ENCODE assay signal across 16 cellular contexts in genomic region chr14:32230695-32231280, GRCh38. TPM values are rescaled to one million over a fixed set of nuclear protein-coding genes. Genes with fewer than 3 reads are reported as not detected.
DNase-seq lines count a peak whose midpoint lies in the region; ATAC-seq, FAIRE-seq and TF ChIP-seq lines count a peak whose summit lies in the region.
"Had no signal": no experiment of that assay in that cellular context is flagged by ENCODE, and none has a peak within 500 bp of the region (broad histone marks: within the 10 kb centered on the region; RNA-seq: fewer than 3 reads in every experiment).

No MANE protein-coding gene starts in this region.

- H3K9me3 ChIP-seq in breast epithelium: no peaks in the 10 kb centered on the region
- no peaks in the 10 kb centered on the region for H3K9me3 ChIP-seq in kidney (ENCODE audit: control insufficient read depth in 1 of 2, low read length in 2 of 2)
- no peaks in the 10 kb centered on the region for H3K9me3 ChIP-seq in upper lobe of right lung

- H3K4me3 Mint-ChIP-seq in MCF 10A (ENCODE audit: unreplicated experiment) (no peak overlapping the region), chondrocyte (ENCODE audit: unreplicated experiment) (no peak overlapping the region)
- H3K4me3 Mint-ChIP-seq: activated CD4-positive, alpha-beta T cell treated with anti-CD3 and anti-CD28 coated beads, Interleukin-2, amount 10 ng/mL, durations not matched to agents 7 days and 5 days had no signal

- peaks cover 7% of the 10 kb centered on the region for H3K36me3 Mint-ChIP-seq in MCF 10A (ENCODE audit: insufficient read depth, unreplicated experiment)
- no peaks in the 10 kb centered on the region for H3K36me3 Mint-ChIP-seq in chondrocyte (ENCODE audit: low read depth)

- H3K27me3 ChIP-seq in breast epithelium (no peaks in the 10 kb centered on the region), upper lobe of right lung (no peaks in the 10 kb centered on the region)

- DNase-seq in MCF 10A (ENCODE audit: unreplicated experiment): peak; percentile 14
- DNase-seq in breast epithelium (ENCODE audit: low spot score in 2 of 2): no peak
- DNase-seq in chondrocyte (ENCODE audit: low spot score): no peak
- peak; percentile 32 for DNase-seq in kidney
- DNase-seq in upper lobe of right lung: no peak
- DNase-seq in stimulated activated naive CD4-positive, alpha-beta T cell treated with Interleukin-2 at 50 U/mL for 16 hours (lab: John Stamatoyannopoulos, UW): no peak
- DNase-seq in effector CD4-positive, alpha-beta T cell: no peak
- DNase-seq: activated CD4-positive, alpha-beta T cell treated with anti-CD3 and anti-CD28 coated beads, Interleukin-2, amount 10 ng/mL, durations not matched to agents 7 days and 5 days; activated naive CD4-positive, alpha-beta T cell treated with anti-CD3 and anti-CD28 coated beads, Interleukin-2, amount 50 U/mL, for 16 hours; left colon; NCI-H2171 had no signal

- CTCF ChIA-PET in MCF 10A (lab: Yijun Ruan, JAX): interaction anchor here (0.6 to 1.2 kb wide), 6 partner anchors 11 to 304 kb away, joined by 3 to 6 read pairs (median 3); no protein-coding TSS in a partner anchor

- TF ChIP-seq CTCF in MCF 10A (IDR thresholded peaks at IDR 0.05; ENCODE audit: unreplicated experiment) (no peak), breast epithelium (IDR thresholded peaks at IDR 0.05) (no peak), chondrocyte (IDR thresholded peaks at IDR 0.05) (no peak), kidney (IDR thresholded peaks at IDR 0.05; ENCODE audit: borderline replicate concordance, extremely low read depth, insufficient read depth) (no peak), upper lobe of right lung (IDR thresholded peaks at IDR 0.05) (no peak)

- H3K4me1 Mint-ChIP-seq in MCF 10A (ENCODE audit: insufficient read depth, unreplicated experiment) (peaks cover 29% of the 10 kb centered on the region), chondrocyte (ENCODE audit: low read depth) (peaks cover 30% of the 10 kb centered on the region)

- no peak for FAIRE-seq in kidney (lab: Jason Lieb, UNC)

- H3K36me3 ChIP-seq in breast epithelium (no peaks in the 10 kb centered on the region), kidney (ENCODE audit: control insufficient read depth in 1 of 2, insufficient read depth in 2 of 2, low read length in 2 of 2) (no peaks in the 10 kb centered on the region), upper lobe of right lung (no peaks in the 10 kb centered on the region)

- H3K27ac Mint-ChIP-seq in MCF 10A (ENCODE audit: low read depth, unreplicated experiment) (peak overlapping the region; percentile 7), chondrocyte (ENCODE audit: unreplicated experiment) (peak overlapping the region; percentile 20)
- H3K27ac Mint-ChIP-seq: activated CD4-positive, alpha-beta T cell treated with anti-CD3 and anti-CD28 coated beads, Interleukin-2, amount 10 ng/mL, durations not matched to agents 7 days and 5 days had no signal

- TF ChIP-seq POLR2A in breast epithelium (IDR thresholded peaks at IDR 0.05): no peak

- no peaks in the 10 kb centered on the region for H3K4me1 ChIP-seq in breast epithelium
- H3K4me1 ChIP-seq in kidney (ENCODE audit: control insufficient read depth in 1 of 2, insufficient read depth in 1 of 2, low read depth in 1 of 2, low read length in 2 of 2): peaks cover 0 to 4% of the 10 kb centered on the region in 2 donors
- no peaks in the 10 kb centered on the region for H3K4me1 ChIP-seq in upper lobe of right lung

- H3K4me3 ChIP-seq in breast epithelium (no peak overlapping the region), kidney (ENCODE audit: low read length in 2 of 2) (no peak overlapping the region), upper lobe of right lung (no peak overlapping the region)
- H3K4me3 ChIP-seq: SK-N-MC had no signal

- H3K27ac ChIP-seq in breast epithelium: peak overlapping the region in 1 of 2 donors; percentile 58
- no peak overlapping the region for H3K27ac ChIP-seq in kidney (ENCODE audit: low read depth in 2 of 2, low read length in 2 of 2)
- H3K27ac ChIP-seq in upper lobe of right lung: no peak overlapping the region
- H3K27ac ChIP-seq: 22Rv1, SK-N-MC had no signal

- ATAC-seq in upper lobe of right lung (peak; percentile 48), HG03378 (IDR thresholded peaks at IDR 0.05; ENCODE audit: unreplicated experiment) (no peak)
- ATAC-seq: left colon had no signal

- intact Hi-C loops in MCF 10A (cut with micrococcal nuclease): loop anchor here (5.0 kb wide), 1 partner anchor 158 kb away; no protein-coding TSS in a partner anchor
- intact Hi-C loops in breast epithelium (cut with DNase I; ENCODE audit: low total_unique reads): no loop called here
- intact Hi-C loops in kidney (cut with DNase I): no loop called here
- intact Hi-C loops in upper lobe of right lung (cut with DNase I): no loop called here

- POLR2A ChIA-PET in MCF 10A (lab: Yijun Ruan, JAX): interaction anchor here (0.9 to 2.0 kb wide), 4 partner anchors 28 to 158 kb away, joined by 3 to 8 read pairs (median 6); partner anchors contain the start of gene RNU6-8

- H3K9ac ChIP-seq in kidney (ENCODE audit: low read length in 2 of 2): no peak overlapping the region

- BruUV-seq in MCF 10A (replicated peaks; lab: Mats Ljungman, UMichigan): no TSS peak

- no peaks in the 10 kb centered on the region for H3K9me3 Mint-ChIP-seq in MCF 10A (ENCODE audit: unreplicated experiment)
- H3K9me3 Mint-ChIP-seq in chondrocyte (ENCODE audit: low read depth): no peaks in the 10 kb centered on the region
- H3K9me3 Mint-ChIP-seq: activated CD4-positive, alpha-beta T cell treated with anti-CD3 and anti-CD28 coated beads, Interleukin-2, amount 10 ng/mL, durations not matched to agents 7 days and 5 days had no signal

- H3K27me3 Mint-ChIP-seq in MCF 10A (ENCODE audit: insufficient read depth, unreplicated experiment): no peaks in the 10 kb centered on the region
- no peaks in the 10 kb centered on the region for H3K27me3 Mint-ChIP-seq in chondrocyte (ENCODE audit: low read depth)
- H3K27me3 Mint-ChIP-seq: activated CD4-positive, alpha-beta T cell treated with anti-CD3 and anti-CD28 coated beads, Interleukin-2, amount 10 ng/mL, durations not matched to agents 7 days and 5 days had no signal

RNA-seq across cellular contexts. Expression of gene RNU6-8, which starts 27.7 kb away (rescaled TPM):
- total RNA-seq in MCF 10A (2022) (not detected in 2 replicates), breast epithelium (not detected), chondrocyte (not detected in 3 replicates), kidney (not detected), upper lobe of right lung (not detected)
- not detected for polyA plus RNA-seq in kidney (ENCODE audit: insufficient read depth, low read depth, low replicate concordance)
- total RNA-seq: activated CD4-positive, alpha-beta T cell treated with anti-CD3 and anti-CD28 coated beads, Interleukin-2, amount 10 ng/mL, durations not matched to agents 7 days and 5 days; G401; left colon; ureter had no signal

RNA-seq across cellular contexts. Expression of gene RNU6-7, which starts 28.9 kb away (rescaled TPM):
- total RNA-seq in MCF 10A (2022): not detected in 2 replicates
- not detected for total RNA-seq in breast epithelium
- not detected in 3 replicates for total RNA-seq in chondrocyte
- not detected for total RNA-seq in kidney
- not detected for polyA plus RNA-seq in kidney (ENCODE audit: insufficient read depth, low read depth, low replicate concordance)
- total RNA-seq in upper lobe of right lung: not detected
- total RNA-seq: activated CD4-positive, alpha-beta T cell treated with anti-CD3 and anti-CD28 coated beads, Interleukin-2, amount 10 ng/mL, durations not matched to agents 7 days and 5 days; G401; left colon; ureter had no signal

Comparison
In these comparisons a context has a peak if more than half of its experiments do, and no peak if none do; other contexts are left out.
1. DNase-seq: peak in MCF 10A (single experiment) and kidney (single experiment); none in breast epithelium (0 of 2), chondrocyte (single experiment), upper lobe of right lung (single experiment), stimulated activated naive CD4-positive, alpha-beta T cell treated with Interleukin-2 at 50 U/mL for 16 hours (single experiment) and effector CD4-positive, alpha-beta T cell (single experiment).